11 cellular contexts compared by ENCODE assay signal in the genomic region with DNA sequence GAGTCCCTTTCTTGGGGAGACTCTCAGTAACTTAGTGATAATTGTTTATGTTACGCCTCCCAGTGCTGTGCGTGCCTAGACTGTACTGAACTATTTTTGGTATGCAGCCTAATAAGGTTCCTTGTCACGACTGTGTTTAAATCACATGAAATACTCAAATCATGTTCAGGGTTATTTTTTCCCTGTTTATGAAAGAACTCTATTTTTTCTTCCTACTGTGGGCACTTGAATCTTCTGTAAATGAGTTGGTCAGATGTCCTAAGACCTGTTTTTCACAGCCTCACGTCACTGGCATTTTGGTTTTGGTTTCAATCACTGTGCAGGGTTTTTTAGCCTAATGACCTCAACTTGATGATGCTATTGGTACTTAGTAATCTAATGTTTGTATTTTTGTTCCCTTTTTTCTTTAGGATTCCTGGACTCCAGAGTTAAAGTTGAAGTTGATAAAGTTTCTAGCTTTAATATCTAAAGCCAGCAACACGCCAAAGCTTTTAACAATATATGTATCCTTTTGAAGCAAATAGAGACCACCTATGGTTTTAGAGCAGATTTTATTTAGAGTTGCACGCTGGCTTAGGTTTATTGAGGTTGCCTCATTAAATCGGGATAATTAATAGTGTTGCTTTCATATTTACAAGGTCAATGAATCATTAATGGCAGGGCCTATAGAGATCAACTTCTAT. TPM values are rescaled to one million over a fixed set of nuclear protein-coding genes. Genes with fewer than 3 reads are reported as not detected.
DNase-seq lines count a peak whose midpoint lies in the region; ATAC-seq and TF ChIP-seq lines count a peak whose summit lies in the region.
"Had no signal": no experiment of that assay in that cellular context is flagged by ENCODE, and none has a peak within 500 bp of the region (broad histone marks: within the 10 kb centered on the region; RNA-seq: fewer than 3 reads in every experiment).

No MANE protein-coding gene starts in this region.

- intact Hi-C loops in left cardiac atrium (cut with DNase I), result no loop called here

- no peaks in the 10 kb centered on the region for H3K9me3 Mint-ChIP-seq in activated T-cell treated with anti-CD3 and anti-CD28 coated beads, Interleukin-2, amount 50 U/mL, for 4 hours

- H3K27ac ChIP-seq in Peyer's patch (peak overlapping the region; percentile 0 to 82 (median 33)), muscle layer of colon (ENCODE audit: low read depth, low read length) (peak overlapping the region; percentile 56)
- H3K27ac ChIP-seq: neutrophil had no signal

- no peaks in the 10 kb centered on the region for H3K27me3 Mint-ChIP-seq in activated T-cell treated with anti-CD3 and anti-CD28 coated beads, Interleukin-2, amount 50 U/mL, for 4 hours (ENCODE audit: low read depth)

- H3K27me3 ChIP-seq in Peyer's patch, result no peaks in the 10 kb centered on the region
- no peaks in the 10 kb centered on the region for H3K27me3 ChIP-seq in muscle layer of colon (ENCODE audit: control insufficient read depth in 1 of 2, insufficient read depth in 2 of 2, low read length in 2 of 2)
- H3K27me3 ChIP-seq: neutrophil had no signal

- H3K9ac ChIP-seq in muscle layer of colon (ENCODE audit: low read length), result no peak overlapping the region

- peak; percentile 67 for ATAC-seq in GM21786 (IDR thresholded peaks at IDR 0.05; ENCODE audit: unreplicated experiment)
- no peak for ATAC-seq in left cardiac atrium
- ATAC-seq in activated T-cell treated with anti-CD3 and anti-CD28 coated beads, Interleukin-2, amount 50 U/mL, for 4 hours, result no peak
- no peak for ATAC-seq in SK-N-SH treated with all-trans-retinoic acid at 6 μM for 48 hours

- no peak for TF ChIP-seq POLR2A in Peyer's patch (IDR thresholded peaks at IDR 0.05)

- peaks cover 2% of the 10 kb centered on the region for H3K36me3 Mint-ChIP-seq in activated T-cell treated with anti-CD3 and anti-CD28 coated beads, Interleukin-2, amount 50 U/mL, for 4 hours (ENCODE audit: insufficient read depth)

- no peak overlapping the region for H3K4me3 Mint-ChIP-seq in activated T-cell treated with anti-CD3 and anti-CD28 coated beads, Interleukin-2, amount 50 U/mL, for 4 hours

- H3K9me3 ChIP-seq in Peyer's patch (no peaks in the 10 kb centered on the region), muscle layer of colon (ENCODE audit: low read length) (no peaks in the 10 kb centered on the region)
- H3K9me3 ChIP-seq: neutrophil had no signal

- H3K4me3 ChIP-seq in GM12864 (ENCODE audit: low read depth, low read length), result no peak overlapping the region
- no peak overlapping the region for H3K4me3 ChIP-seq in Peyer's patch
- H3K4me3 ChIP-seq in muscle layer of colon (ENCODE audit: low read depth in 1 of 2, low read length in 2 of 2), result peak overlapping the region in 1 of 2 donors; percentile 25

- no peaks in the 10 kb centered on the region for H3K36me3 ChIP-seq in Peyer's patch
- no peaks in the 10 kb centered on the region for H3K36me3 ChIP-seq in muscle layer of colon (ENCODE audit: insufficient read depth, low read length)
- H3K36me3 ChIP-seq: neutrophil had no signal

- H3K4me1 ChIP-seq in Peyer's patch, result no peaks in the 10 kb centered on the region
- H3K4me1 ChIP-seq in muscle layer of colon (ENCODE audit: insufficient read depth, low read length), result peaks cover 21% of the 10 kb centered on the region

- DNase-seq in GM12864 (ENCODE audit: low read depth), result peak; percentile 31
- DNase-seq in Peyer's patch, result no peak
- DNase-seq in left cardiac atrium, result no peak
- DNase-seq in activated T-cell treated with anti-CD3 and anti-CD28 coated beads, Interleukin-2, amount 50 U/mL, for 4 hours, result no peak
- no peak for DNase-seq in cerebellum (ENCODE audit: low spot score)
- DNase-seq: amniotic stem cell, NCI-H524 had no signal

- TF ChIP-seq CTCF in GM12864 (IDR thresholded peaks at IDR 0.05; ENCODE audit: low read depth, low read length, missing control alignments), result no peak
- TF ChIP-seq CTCF in Peyer's patch (IDR thresholded peaks at IDR 0.05), result no peak

- H3K4me1 Mint-ChIP-seq in activated T-cell treated with anti-CD3 and anti-CD28 coated beads, Interleukin-2, amount 50 U/mL, for 4 hours (ENCODE audit: low read depth), result no peaks in the 10 kb centered on the region

TF ChIP-seq in SK-N-SH treated with all-trans-retinoic acid at 6 μM for 48 hours, 23 proteins besides CTCF, POLR2A, EP300 and RAD21:
- no peak for TF ChIP-seq ARNTL (CRISPR knock-in tag; IDR thresholded peaks at IDR 0.05; ENCODE audit: borderline replicate concordance, low read depth)
- TF ChIP-seq, protein P1, sequence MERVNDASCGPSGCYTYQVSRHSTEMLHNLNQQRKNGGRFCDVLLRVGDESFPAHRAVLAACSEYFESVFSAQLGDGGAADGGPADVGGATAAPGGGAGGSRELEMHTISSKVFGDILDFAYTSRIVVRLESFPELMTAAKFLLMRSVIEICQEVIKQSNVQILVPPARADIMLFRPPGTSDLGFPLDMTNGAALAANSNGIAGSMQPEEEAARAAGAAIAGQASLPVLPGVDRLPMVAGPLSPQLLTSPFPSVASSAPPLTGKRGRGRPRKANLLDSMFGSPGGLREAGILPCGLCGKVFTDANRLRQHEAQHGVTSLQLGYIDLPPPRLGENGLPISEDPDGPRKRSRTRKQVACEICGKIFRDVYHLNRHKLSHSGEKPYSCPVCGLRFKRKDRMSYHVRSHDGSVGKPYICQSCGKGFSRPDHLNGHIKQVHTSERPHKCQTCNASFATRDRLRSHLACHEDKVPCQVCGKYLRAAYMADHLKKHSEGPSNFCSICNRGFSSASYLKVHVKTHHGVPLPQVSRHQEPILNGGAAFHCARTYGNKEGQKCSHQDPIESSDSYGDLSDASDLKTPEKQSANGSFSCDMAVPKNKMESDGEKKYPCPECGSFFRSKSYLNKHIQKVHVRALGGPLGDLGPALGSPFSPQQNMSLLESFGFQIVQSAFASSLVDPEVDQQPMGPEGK (CRISPR knock-in tag; IDR thresholded peaks at IDR 0.05; ENCODE audit: borderline replicate concordance), result no peak
- TF ChIP-seq, protein P2, sequence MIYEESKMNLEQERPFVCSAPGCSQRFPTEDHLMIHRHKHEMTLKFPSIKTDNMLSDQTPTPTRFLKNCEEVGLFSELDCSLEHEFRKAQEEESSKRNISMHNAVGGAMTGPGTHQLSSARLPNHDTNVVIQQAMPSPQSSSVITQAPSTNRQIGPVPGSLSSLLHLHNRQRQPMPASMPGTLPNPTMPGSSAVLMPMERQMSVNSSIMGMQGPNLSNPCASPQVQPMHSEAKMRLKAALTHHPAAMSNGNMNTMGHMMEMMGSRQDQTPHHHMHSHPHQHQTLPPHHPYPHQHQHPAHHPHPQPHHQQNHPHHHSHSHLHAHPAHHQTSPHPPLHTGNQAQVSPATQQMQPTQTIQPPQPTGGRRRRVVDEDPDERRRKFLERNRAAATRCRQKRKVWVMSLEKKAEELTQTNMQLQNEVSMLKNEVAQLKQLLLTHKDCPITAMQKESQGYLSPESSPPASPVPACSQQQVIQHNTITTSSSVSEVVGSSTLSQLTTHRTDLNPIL (CRISPR knock-in tag; IDR thresholded peaks at IDR 0.05; ENCODE audit: low read depth), result no peak
- TF ChIP-seq ZC3H10 (CRISPR knock-in tag; IDR thresholded peaks at IDR 0.05), result no peak
- TF ChIP-seq OSR1 (CRISPR knock-in tag; IDR thresholded peaks at IDR 0.05), result no peak
- no peak for TF ChIP-seq TCF4 (CRISPR knock-in tag; IDR thresholded peaks at IDR 0.05; ENCODE audit: borderline replicate concordance)
- no peak for TF ChIP-seq BACH2 (CRISPR knock-in tag; IDR thresholded peaks at IDR 0.05; ENCODE audit: borderline replicate concordance)
- TF ChIP-seq ISL1 (CRISPR knock-in tag; IDR thresholded peaks at IDR 0.05), result no peak
- TF ChIP-seq, protein P3, sequence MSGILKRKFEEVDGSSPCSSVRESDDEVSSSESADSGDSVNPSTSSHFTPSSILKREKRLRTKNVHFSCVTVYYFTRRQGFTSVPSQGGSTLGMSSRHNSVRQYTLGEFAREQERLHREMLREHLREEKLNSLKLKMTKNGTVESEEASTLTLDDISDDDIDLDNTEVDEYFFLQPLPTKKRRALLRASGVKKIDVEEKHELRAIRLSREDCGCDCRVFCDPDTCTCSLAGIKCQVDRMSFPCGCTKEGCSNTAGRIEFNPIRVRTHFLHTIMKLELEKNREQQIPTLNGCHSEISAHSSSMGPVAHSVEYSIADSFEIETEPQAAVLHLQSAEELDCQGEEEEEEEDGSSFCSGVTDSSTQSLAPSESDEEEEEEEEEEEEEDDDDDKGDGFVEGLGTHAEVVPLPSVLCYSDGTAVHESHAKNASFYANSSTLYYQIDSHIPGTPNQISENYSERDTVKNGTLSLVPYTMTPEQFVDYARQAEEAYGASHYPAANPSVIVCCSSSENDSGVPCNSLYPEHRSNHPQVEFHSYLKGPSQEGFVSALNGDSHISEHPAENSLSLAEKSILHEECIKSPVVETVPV (CRISPR knock-in tag; IDR thresholded peaks at IDR 0.05), result no peak
- TF ChIP-seq ESRRG (CRISPR knock-in tag; IDR thresholded peaks at IDR 0.05), result no peak
- TF ChIP-seq TOX (CRISPR knock-in tag; IDR thresholded peaks at IDR 0.05; ENCODE audit: borderline replicate concordance), result no peak

RNA-seq across cellular contexts. Expression of a gene that starts 24.0 kb away (rescaled TPM):
- total RNA-seq in Peyer's patch, result 10 to 100 TPM in 3 of 4 donors, 1 to 10 TPM in 1; 3.3 to 15.7 (median 10.5) TPM
- 1 to 10 TPM; 3.0 to 5.9 TPM for total RNA-seq in left cardiac atrium
- 1 to 10 TPM; 3.3 to 6.4 (median 5.9) TPM for total RNA-seq in activated T-cell treated with anti-CD3 and anti-CD28 coated beads, Interleukin-2, amount 50 U/mL, for 4 hours
- total RNA-seq in cerebellum, result 27.7 TPM
